Comparison of ENCODE assay signal across 8 cellular contexts in genomic region chr18:59900222-59901128, GRCh38. TPM values are rescaled to one million over a fixed set of nuclear protein-coding genes. Genes with fewer than 3 reads are reported as not detected.
DNase-seq lines count a peak whose midpoint lies in the region; ATAC-seq and TF ChIP-seq lines count a peak whose summit lies in the region.

No MANE protein-coding gene starts in this region.

- H3K27ac Mint-ChIP-seq in Caco-2 (ENCODE audit: unreplicated experiment), result no peak overlapping the region

- no peaks in the 10 kb centered on the region for H3K4me1 Mint-ChIP-seq in Caco-2 (ENCODE audit: low read depth, unreplicated experiment)

- peak; percentile 25 for ATAC-seq in GM19463 (IDR thresholded peaks at IDR 0.05; ENCODE audit: unreplicated experiment)

- peak overlapping the region; percentile 70 for H3K4me3 Mint-ChIP-seq in Caco-2 (ENCODE audit: unreplicated experiment)

- no peaks in the 10 kb centered on the region for H4K20me1 ChIP-seq in OCI-LY1 (ENCODE audit: insufficient read depth, low read length)
- H4K20me1 ChIP-seq in osteoblast (ENCODE audit: insufficient read depth, low read length), result no peaks in the 10 kb centered on the region

- no peaks in the 10 kb centered on the region for H3K9me2 ChIP-seq in OCI-LY1 (ENCODE audit: low read depth, low read length)

- no TSS peak for BruUV-seq in Caco-2 (replicated peaks; lab: Mats Ljungman, UMichigan)

- peak overlapping the region; percentile 54 for H3K4me3 ChIP-seq in Caco-2 (ENCODE audit: low read depth, low read length)
- peak overlapping the region; percentile 83 for H3K4me3 ChIP-seq in HL-60 (replicated peaks; ENCODE audit: insufficient read depth, low read length)
- peak overlapping the region; percentile 94 for H3K4me3 ChIP-seq in OCI-LY1 (ENCODE audit: low read depth, low read length, poor library complexity, severe bottlenecking)
- peak overlapping the region; percentile 83 for H3K4me3 ChIP-seq in fibroblast of the aortic adventitia (ENCODE audit: low read depth, low read length)
- peak overlapping the region; percentile 85 for H3K4me3 ChIP-seq in osteoblast (ENCODE audit: insufficient read depth, low read length)

- no peaks in the 10 kb centered on the region for H3K27me3 ChIP-seq in Caco-2 (replicated peaks; ENCODE audit: control insufficient read depth, insufficient read depth, low read length)
- no peaks in the 10 kb centered on the region for H3K27me3 ChIP-seq in HL-60 (ENCODE audit: insufficient read depth, poor library complexity, severe bottlenecking)
- H3K27me3 ChIP-seq in OCI-LY1 (ENCODE audit: insufficient read depth, low read length), result no peaks in the 10 kb centered on the region
- H3K27me3 ChIP-seq in osteoblast (ENCODE audit: insufficient read depth, low read length), result no peaks in the 10 kb centered on the region

- no peaks in the 10 kb centered on the region for H3K27me3 Mint-ChIP-seq in Caco-2 (ENCODE audit: insufficient read depth, unreplicated experiment)

- H3K36me3 ChIP-seq in Caco-2 (ENCODE audit: control insufficient read depth, insufficient read depth, low read length) (no peaks in the 10 kb centered on the region), OCI-LY1 (ENCODE audit: insufficient read depth, low read length) (peaks cover 63% of the 10 kb centered on the region), osteoblast (ENCODE audit: insufficient read depth, low read length) (peaks cover 4% of the 10 kb centered on the region)

- CTCF ChIA-PET in Caco-2 (lab: Charles Lee), result no interaction called here

- peaks cover 10% of the 10 kb centered on the region; the same call in 1 of the 2 replicates for H3F3A ChIP-seq in OCI-LY1 (ENCODE audit: insufficient read depth, low read length)

- H3K9ac ChIP-seq in OCI-LY1 (ENCODE audit: low read length), result peak overlapping the region; percentile 95

- peaks cover 55% of the 10 kb centered on the region for H3K79me2 ChIP-seq in OCI-LY1 (ENCODE audit: insufficient read depth, low read length)
- H3K79me2 ChIP-seq in osteoblast (ENCODE audit: insufficient read depth, low read length), result peaks cover 12% of the 10 kb centered on the region

- POLR2A ChIA-PET in Caco-2 (lab: Charles Lee), result no interaction called here

- intact Hi-C loops in Caco-2 (cut with micrococcal nuclease; ENCODE audit: unreplicated experiment), result no loop called here

- H3K9me3 ChIP-seq in Caco-2, result no peaks in the 10 kb centered on the region
- H3K9me3 ChIP-seq in OCI-LY1 (ENCODE audit: low read length), result no peaks in the 10 kb centered on the region
- no peaks in the 10 kb centered on the region for H3K9me3 ChIP-seq in osteoblast (ENCODE audit: low read depth, low read length)

- H2AFZ ChIP-seq in OCI-LY1 (ENCODE audit: low read length), result no peak overlapping the region
- H2AFZ ChIP-seq in osteoblast (ENCODE audit: low read length), result peak overlapping the region; percentile 79

- no peaks in the 10 kb centered on the region for H3K9me3 Mint-ChIP-seq in Caco-2 (ENCODE audit: unreplicated experiment)

- TF ChIP-seq CTCF in Caco-2 (IDR thresholded peaks at IDR 0.05; ENCODE audit: insufficient read depth in 1 of 2, low read depth in 1 of 2, low read length in 1 of 2, severe bottlenecking in 1 of 2, unreplicated experiment in 1 of 2) (no peak), HL-60 (IDR thresholded peaks at IDR 0.05; ENCODE audit: insufficient read depth, low read length) (no peak), OCI-LY1 (IDR thresholded peaks at IDR 0.05; ENCODE audit: low read length) (no peak), fibroblast of the aortic adventitia (IDR thresholded peaks at IDR 0.05; ENCODE audit: insufficient read depth, low read length) (no peak), osteoblast (IDR thresholded peaks at IDR 0.05; ENCODE audit: extremely low read depth, low read depth, low read length) (no peak)

- H3K27ac ChIP-seq in HL-60 (replicated peaks) (peak overlapping the region; percentile 66), OCI-LY1 (ENCODE audit: low read depth, low read length, poor library complexity, severe bottlenecking) (peak overlapping the region; percentile 96), osteoblast (ENCODE audit: low read depth, low read length) (peak overlapping the region; percentile 75)

- H3K36me3 Mint-ChIP-seq in Caco-2 (ENCODE audit: insufficient read depth, unreplicated experiment), result no peaks in the 10 kb centered on the region

- H3K4me2 ChIP-seq in OCI-LY1 (ENCODE audit: low read length), result peak overlapping the region; percentile 89
- H3K4me2 ChIP-seq in osteoblast (ENCODE audit: insufficient read depth, low read length), result peak overlapping the region; percentile 92

- DNase-seq in Caco-2 (peak in 1 of 2 experiments; percentile 15), HL-60 (ENCODE audit: low read depth in 1 of 2, low spot score in 1 of 2) (peak in 1 of 2 experiments; percentile 77), fibroblast of the aortic adventitia (ENCODE audit: low read depth) (peak; percentile 72), osteoblast (ENCODE audit: insufficient read length, low spot score, missing footprints) (peak; percentile 83), ureter (ENCODE audit: low spot score) (peak; percentile 51)
- peak; percentile 55 for DNase-seq in activated T-cell treated with anti-CD3 and anti-CD28 coated beads, Interleukin-2, amount 50 U/mL, for 1 hour

- H3K4me1 ChIP-seq in Caco-2 (no peaks in the 10 kb centered on the region), OCI-LY1 (ENCODE audit: insufficient read depth, low read length, severe bottlenecking) (peaks cover 41% of the 10 kb centered on the region), osteoblast (ENCODE audit: insufficient read depth, low read length) (peaks cover 23% of the 10 kb centered on the region)

RNA-seq across cellular contexts. Expression of gene PMAIP1, which starts 0.7 kb away (rescaled TPM):
- total RNA-seq in Caco-2 (2022) (2.3 and 2.4 TPM in 2 replicates), fibroblast of the aortic adventitia (ENCODE audit: low replicate concordance) (2.6 and 18.2 TPM in 2 replicates), osteoblast (3.5 and 4.0 TPM in 2 replicates), ureter (4.9 TPM)
